ENCODE assay signal across 10 cellular contexts in genomic region chr5:177445052-177446016, GRCh38. TPM values are rescaled to one million over a fixed set of nuclear protein-coding genes. Genes with fewer than 3 reads are reported as not detected.
DNase-seq lines count a peak whose midpoint lies in the region; ATAC-seq and TF ChIP-seq lines count a peak whose summit lies in the region.
"Had no signal": no experiment of that assay in that cellular context is flagged by ENCODE, and none has a peak within 500 bp of the region (broad histone marks: within the 10 kb centered on the region; RNA-seq: fewer than 3 reads in every experiment).

No MANE protein-coding gene starts in this region.

- H3K36me3 ChIP-seq in Caco-2 (ENCODE audit: control insufficient read depth, insufficient read depth, low read length): no peaks in the 10 kb centered on the region; the same call in 1 of the 2 replicates
- peaks cover 0 to 31% (median 4%) of the 10 kb centered on the region in 3 experiments for H3K36me3 ChIP-seq in naive thymus-derived CD4-positive, alpha-beta T cell (ENCODE audit: control insufficient read depth in 2 of 3, insufficient read depth in 3 of 3, low read length in 3 of 3)
- peaks cover 4% of the 10 kb centered on the region for H3K36me3 ChIP-seq in brain microvascular endothelial cell (replicated peaks)

- in situ Hi-C loops in brain microvascular endothelial cell (cut with HindIII; ENCODE audit: low pct_ligation_motif_present, low sequenced_read_pairs): loop anchor here (25.0 kb wide), 1 partner anchor 133 kb away; the partner anchor contains the start of genes MXD3, PRELID1 and RAB24

- peaks cover 6% of the 10 kb centered on the region for H3K27me3 Mint-ChIP-seq in Caco-2 (ENCODE audit: insufficient read depth, unreplicated experiment)
- H3K27me3 Mint-ChIP-seq in activated CD8-positive, alpha-beta memory T cell treated with anti-CD3 and anti-CD28 coated beads, Interleukin-2, amount 10 ng/mL, durations not matched to agents 7 days and 5 days: peaks cover 10% of the 10 kb centered on the region
- peaks cover 0 to 10% (median 0%) of the 10 kb centered on the region in 5 donors for H3K27me3 Mint-ChIP-seq in naive thymus-derived CD4-positive, alpha-beta T cell

- H3K4me1 Mint-ChIP-seq in Caco-2 (ENCODE audit: low read depth, unreplicated experiment): peaks cover 8% of the 10 kb centered on the region
- peaks cover 39% of the 10 kb centered on the region for H3K4me1 Mint-ChIP-seq in activated CD8-positive, alpha-beta memory T cell treated with anti-CD3 and anti-CD28 coated beads, Interleukin-2, amount 10 ng/mL, durations not matched to agents 7 days and 5 days
- peaks cover 33 to 54% (median 43%) of the 10 kb centered on the region in 7 donors for H3K4me1 Mint-ChIP-seq in naive thymus-derived CD4-positive, alpha-beta T cell

- peak overlapping the region; percentile 56 for H3K27ac Mint-ChIP-seq in Caco-2 (ENCODE audit: unreplicated experiment)
- peak overlapping the region; percentile 76 for H3K27ac Mint-ChIP-seq in activated CD8-positive, alpha-beta memory T cell treated with anti-CD3 and anti-CD28 coated beads, Interleukin-2, amount 10 ng/mL, durations not matched to agents 7 days and 5 days
- peak overlapping the region; percentile 88 to 97 (median 92) for H3K27ac Mint-ChIP-seq in naive thymus-derived CD4-positive, alpha-beta T cell

- BruUV-seq in Caco-2 (replicated peaks; lab: Mats Ljungman, UMichigan): TSS peak; percentile 25

- no peaks in the 10 kb centered on the region for H3K27me3 ChIP-seq in Caco-2 (replicated peaks; ENCODE audit: control insufficient read depth, insufficient read depth, low read length)
- no peaks in the 10 kb centered on the region for H3K27me3 ChIP-seq in naive thymus-derived CD4-positive, alpha-beta T cell (ENCODE audit: control insufficient read depth in 2 of 2, insufficient read depth in 2 of 2, low read length in 2 of 2)
- no peaks in the 10 kb centered on the region for H3K27me3 ChIP-seq in brain microvascular endothelial cell (replicated peaks)
- H3K27me3 ChIP-seq: ascending aorta, Peyer's patch had no signal

- DNase-seq in Caco-2 (no peak), HFF-Myc (ENCODE audit: extremely low read depth, low read depth) (no peak), brain microvascular endothelial cell (no peak), inferior parietal cortex (ENCODE audit: extremely low spot score) (no peak)
- DNase-seq in activated CD8-positive, alpha-beta memory T cell treated with anti-CD3 and anti-CD28 coated beads, Interleukin-2, amount 10 ng/mL, durations not matched to agents 7 days and 5 days: no peak
- peak in 3 of 9 donors; percentile 7 to 71 (median 38) for DNase-seq in naive thymus-derived CD4-positive, alpha-beta T cell

- CTCF ChIA-PET in Caco-2 (lab: Charles Lee): interaction anchor here (0.5 to 6.4 kb wide), 9 partner anchors 10 to 1124 kb away, joined by 3 to 78 read pairs (median 5); no protein-coding TSS in a partner anchor
- CTCF ChIA-PET in activated CD8-positive, alpha-beta memory T cell treated with anti-CD3 and anti-CD28 coated beads, Interleukin-2, amount 10 ng/mL, durations not matched to agents 7 days and 5 days (lab: Charles Lee): interaction anchor here (0.9 to 25.5 kb wide), 13 partner anchors 9 to 136 kb away, joined by 3 to 717 read pairs (median 4); partner anchors contain the start of genes F12, GRK6, LMAN2 and PFN3
- CTCF ChIA-PET in naive thymus-derived CD4-positive, alpha-beta T cell (lab: Charles Lee): interaction anchor here (0.6 to 8.8 kb wide), 14 partner anchors 9 to 58 kb away, joined by 3 to 105 read pairs (median 5); no protein-coding TSS in a partner anchor

- peak overlapping the region; percentile 70 for H3K4me3 Mint-ChIP-seq in Caco-2 (ENCODE audit: unreplicated experiment)
- H3K4me3 Mint-ChIP-seq in activated CD8-positive, alpha-beta memory T cell treated with anti-CD3 and anti-CD28 coated beads, Interleukin-2, amount 10 ng/mL, durations not matched to agents 7 days and 5 days: peak overlapping the region; percentile 60
- peak overlapping the region; percentile 77 to 85 (median 82) for H3K4me3 Mint-ChIP-seq in naive thymus-derived CD4-positive, alpha-beta T cell

- intact Hi-C loops in Caco-2 (cut with micrococcal nuclease; ENCODE audit: unreplicated experiment): loop anchor here (2.0 kb wide), 2 partner anchors 19 to 41 kb away; partner anchors contain the start of gene GRK6
- intact Hi-C loops in naive thymus-derived CD4-positive, alpha-beta T cell (cut with micrococcal nuclease): loop anchor here (1.0 to 2.0 kb wide), 5 partner anchors 9 to 43 kb away; partner anchors contain the start of gene GRK6 (in 1 of the 2)

- no peaks in the 10 kb centered on the region for H3K9me3 ChIP-seq in Caco-2
- H3K9me3 ChIP-seq in naive thymus-derived CD4-positive, alpha-beta T cell (ENCODE audit: control insufficient read depth in 2 of 3, low read length in 3 of 3): no peaks in the 10 kb centered on the region
- H3K9me3 ChIP-seq: ascending aorta, Peyer's patch had no signal

- peaks cover 60% of the 10 kb centered on the region for H3K36me3 Mint-ChIP-seq in Caco-2 (ENCODE audit: insufficient read depth, unreplicated experiment)
- peaks cover 2% of the 10 kb centered on the region for H3K36me3 Mint-ChIP-seq in activated CD8-positive, alpha-beta memory T cell treated with anti-CD3 and anti-CD28 coated beads, Interleukin-2, amount 10 ng/mL, durations not matched to agents 7 days and 5 days
- peaks cover 0 to 5% (median 2%) of the 10 kb centered on the region in 5 donors for H3K36me3 Mint-ChIP-seq in naive thymus-derived CD4-positive, alpha-beta T cell

- H3K27ac ChIP-seq in naive thymus-derived CD4-positive, alpha-beta T cell (ENCODE audit: low read depth, low read length): peak overlapping the region; percentile 97
- no peak overlapping the region for H3K27ac ChIP-seq in brain microvascular endothelial cell
- H3K27ac ChIP-seq: ascending aorta had no signal

- no peak overlapping the region for H3K4me3 ChIP-seq in Caco-2 (ENCODE audit: low read depth, low read length)
- H3K4me3 ChIP-seq in HFF-Myc (replicated peaks; ENCODE audit: low read depth, low read length): peak overlapping the region; percentile 57
- H3K4me3 ChIP-seq in naive thymus-derived CD4-positive, alpha-beta T cell (ENCODE audit: low read length): peak overlapping the region; percentile 64
- no peak overlapping the region for H3K4me3 ChIP-seq in brain microvascular endothelial cell (ENCODE audit: low read depth, low read length)

- peaks cover 6% of the 10 kb centered on the region; the same call in 1 of the 2 replicates for H3K4me1 ChIP-seq in Caco-2
- peaks cover 11 to 37% of the 10 kb centered on the region in 2 donors for H3K4me1 ChIP-seq in naive thymus-derived CD4-positive, alpha-beta T cell (ENCODE audit: control insufficient read depth in 2 of 2, insufficient read depth in 2 of 2, low read length in 2 of 2)

- H3K9me3 Mint-ChIP-seq in Caco-2 (ENCODE audit: unreplicated experiment): no peaks in the 10 kb centered on the region
- no peaks in the 10 kb centered on the region for H3K9me3 Mint-ChIP-seq in activated CD8-positive, alpha-beta memory T cell treated with anti-CD3 and anti-CD28 coated beads, Interleukin-2, amount 10 ng/mL, durations not matched to agents 7 days and 5 days (ENCODE audit: low read depth)
- no peaks in the 10 kb centered on the region for H3K9me3 Mint-ChIP-seq in naive thymus-derived CD4-positive, alpha-beta T cell

- POLR2A ChIA-PET in Caco-2 (lab: Charles Lee): interaction anchor here (0.6 to 5.0 kb wide), 3 partner anchors 19 to 559 kb away, joined by 4 to 43 read pairs (median 6); partner anchors contain the start of gene GRK6
- POLR2A ChIA-PET in naive thymus-derived CD4-positive, alpha-beta T cell (lab: Charles Lee): interaction anchor here (0.5 to 23.1 kb wide), 14 partner anchors 8 to 353 kb away, joined by 3 to 804 read pairs (median 4); partner anchors contain the start of genes F12, GRK6, NSD1 and PFN3

- ATAC-seq in activated CD8-positive, alpha-beta memory T cell treated with anti-CD3 and anti-CD28 coated beads, Interleukin-2, amount 10 ng/mL, durations not matched to agents 7 days and 5 days: no peak
- ATAC-seq in naive thymus-derived CD4-positive, alpha-beta T cell: peak; percentile 12
- ATAC-seq in GM18870 (IDR thresholded peaks at IDR 0.05; ENCODE audit: unreplicated experiment) (no peak), HG03097 (IDR thresholded peaks at IDR 0.05; ENCODE audit: low FRiP score, unreplicated experiment) (no peak)

- TF ChIP-seq CTCF in Caco-2 (IDR thresholded peaks at IDR 0.05; ENCODE audit: insufficient read depth in 1 of 2, low read depth in 1 of 2, low read length in 1 of 2, severe bottlenecking in 1 of 2, unreplicated experiment in 1 of 2) (no peak), HFF-Myc (IDR thresholded peaks at IDR 0.05; ENCODE audit: low read depth, low read length, missing control alignments) (no peak), brain microvascular endothelial cell (IDR thresholded peaks at IDR 0.05; ENCODE audit: low read depth, low read length, missing control alignments) (no peak)

RNA-seq across cellular contexts. Expression of gene PRR7, which starts 1.3 kb away (rescaled TPM):
- total RNA-seq in Caco-2 (2022): 4.7 and 5.7 TPM in 2 replicates
- 1 to 10 TPM; 3.1 to 5.3 TPM for total RNA-seq in activated CD8-positive, alpha-beta memory T cell treated with anti-CD3 and anti-CD28 coated beads, Interleukin-2, amount 10 ng/mL, durations not matched to agents 7 days and 5 days
- total RNA-seq in naive thymus-derived CD4-positive, alpha-beta T cell: 10 to 100 TPM in 2 of 5 experiments, 1 to 10 TPM in 3; 6.4 to 31.8 (median 6.8) TPM
- 10 to 100 TPM; 11.7 to 19.4 TPM for polyA plus RNA-seq in naive thymus-derived CD4-positive, alpha-beta T cell

RNA-seq across cellular contexts. Expression of gene GRK6, which starts 18.9 kb away (rescaled TPM):
- 64.4 and 71.9 TPM in 2 replicates for total RNA-seq in Caco-2 (2022)
- 100 to 1,000 TPM; 112 to 159 TPM for total RNA-seq in activated CD8-positive, alpha-beta memory T cell treated with anti-CD3 and anti-CD28 coated beads, Interleukin-2, amount 10 ng/mL, durations not matched to agents 7 days and 5 days
- total RNA-seq in naive thymus-derived CD4-positive, alpha-beta T cell: 100 to 1,000 TPM; 161 to 246 (median 200) TPM
- 100 to 1,000 TPM in 1 of 2 donors, 10 to 100 TPM in 1; 78.8 to 202 TPM for polyA plus RNA-seq in naive thymus-derived CD4-positive, alpha-beta T cell

RNA-seq across cellular contexts. Expression of gene DBN1, which starts 28.1 kb away (rescaled TPM):
- total RNA-seq in Caco-2 (2022): 139 and 144 TPM in 2 replicates
- 100 to 1,000 TPM in 1 of 2 experiments, 10 to 100 TPM in 1; 81.5 to 128 TPM for total RNA-seq in activated CD8-positive, alpha-beta memory T cell treated with anti-CD3 and anti-CD28 coated beads, Interleukin-2, amount 10 ng/mL, durations not matched to agents 7 days and 5 days
- 1 to 10 TPM; 1.2 to 8.8 (median 5.7) TPM for total RNA-seq in naive thymus-derived CD4-positive, alpha-beta T cell
- 1 to 10 TPM in 1 of 2 donors, under 1 TPM in 1; 0.64 to 2.2 TPM for polyA plus RNA-seq in naive thymus-derived CD4-positive, alpha-beta T cell

RNA-seq across cellular contexts. Expression of gene F12, which starts 36.0 kb away (rescaled TPM):
- 13.3 and 14.0 TPM in 2 replicates for total RNA-seq in Caco-2 (2022)
- total RNA-seq in activated CD8-positive, alpha-beta memory T cell treated with anti-CD3 and anti-CD28 coated beads, Interleukin-2, amount 10 ng/mL, durations not matched to agents 7 days and 5 days: 1 to 10 TPM; 1.3 to 2.2 TPM
- total RNA-seq in naive thymus-derived CD4-positive, alpha-beta T cell: 1 to 10 TPM in 1 of 5 experiments, under 1 TPM in 2, not detected in 2; 0.16 to 2.1 (median 0.34) TPM
- polyA plus RNA-seq in naive thymus-derived CD4-positive, alpha-beta T cell: under 1 TPM in 1 of 2 donors, not detected in 1; 0.64 TPM
- total RNA-seq: ascending aorta had no signal

RNA-seq across cellular contexts. Expression of gene PFN3, which starts 44.9 kb away (rescaled TPM):
- total RNA-seq in Caco-2 (2022): not detected in 2 replicates
- not detected for total RNA-seq in activated CD8-positive, alpha-beta memory T cell treated with anti-CD3 and anti-CD28 coated beads, Interleukin-2, amount 10 ng/mL, durations not matched to agents 7 days and 5 days
- total RNA-seq in naive thymus-derived CD4-positive, alpha-beta T cell: not detected
- not detected for polyA plus RNA-seq in naive thymus-derived CD4-positive, alpha-beta T cell
- total RNA-seq: ascending aorta, Peyer's patch had no signal

Comparison
In these comparisons a context has a peak if more than half of its experiments do, and no peak if none do; other contexts are left out.
1. H3K4me3 ChIP-seq: peak in HFF-Myc (single experiment) and naive thymus-derived CD4-positive, alpha-beta T cell (single experiment); none in Caco-2 (single experiment) and brain microvascular endothelial cell (single experiment).
2. RNA of gene DBN1, which starts 28.1 kb away (total RNA-seq): 139 to 144 TPM in Caco-2 and 81.5 to 128 TPM in activated CD8-positive, alpha-beta memory T cell treated with anti-CD3 and anti-CD28 coated beads, Interleukin-2, amount 10 ng/mL, durations not matched to agents 7 days and 5 days; 1.2 to 8.8 TPM in naive thymus-derived CD4-positive, alpha-beta T cell; every median in the first group is over 4 times any median in the second.
3. Peak in every context shown above with its lines, with median percentiles within 50 percentile points of each other: H3K27ac Mint-ChIP-seq and H3K4me3 Mint-ChIP-seq.